Comparison of ENCODE assay signal across 1 cellular context in genomic region chr11:35040221-35040942, GRCh38.
TF ChIP-seq lines count a peak whose summit lies in the region.

No MANE protein-coding gene starts in this region.

TF ChIP-seq in GM12878, 131 proteins besides CTCF, POLR2A, EP300 and RAD21 (continued from another document and continues in another):
- TF ChIP-seq ATF2 (IDR thresholded peaks at IDR 0.05; ENCODE audit: low read length): peak; percentile 92
- TF ChIP-seq MYC (IDR thresholded peaks at IDR 0.05; ENCODE audit: insufficient read depth, insufficient read length, insufficient replicate concordance, low read length, severe bottlenecking): no peak
- TF ChIP-seq NRF1 (conservative IDR thresholded peaks at IDR 0.05; ENCODE audit: low read depth, low read length): no peak
- TF ChIP-seq NFXL1 (IDR thresholded peaks at IDR 0.05; ENCODE audit: borderline replicate concordance): no peak
- peak; percentile 71; the same call in 1 of the 2 replicates for TF ChIP-seq BMI1 (IDR thresholded peaks at IDR 0.05; ENCODE audit: borderline replicate concordance)
- peak in 1 of 2 experiments; percentile 92; a peak in 2 of 4 replicates for TF ChIP-seq ETV6 (conservative IDR thresholded peaks at IDR 0.05 in 1 of 2, IDR thresholded peaks at IDR 0.05 in 1 of 2; ENCODE audit: borderline replicate concordance in 1 of 2, low read depth in 1 of 2)
- TF ChIP-seq IRF4 (IDR thresholded peaks at IDR 0.05; ENCODE audit: low read depth, low read length): no peak; the same call in 1 of the 2 replicates
- no peak for TF ChIP-seq ZBTB11 (CRISPR knock-in tag; IDR thresholded peaks at IDR 0.05)
- no peak for TF ChIP-seq FOXK2 (IDR thresholded peaks at IDR 0.05)
- TF ChIP-seq SMAD1 (IDR thresholded peaks at IDR 0.05; ENCODE audit: low read depth, partially characterized antibody): no peak
- no peak for TF ChIP-seq ZZZ3 (IDR thresholded peaks at IDR 0.05; ENCODE audit: control insufficient read depth, insufficient read length, low read depth)
- TF ChIP-seq CBX5 (IDR thresholded peaks at IDR 0.05; ENCODE audit: low read depth): peak; percentile 63
- peak; percentile 43; the same call in 1 of the 2 replicates for TF ChIP-seq GABPA (IDR thresholded peaks at IDR 0.05; ENCODE audit: low read depth)
- TF ChIP-seq BACH1 (IDR thresholded peaks at IDR 0.05; ENCODE audit: borderline replicate concordance): peak; percentile 18; the same call in 1 of the 2 replicates
- TF ChIP-seq JUNB (IDR thresholded peaks at IDR 0.05): peak; percentile 74
- TF ChIP-seq CHD1 (IDR thresholded peaks at IDR 0.05; ENCODE audit: low read depth, low read length): no peak
- peak; percentile 7 for TF ChIP-seq RELA (IDR thresholded peaks at IDR 0.05; ENCODE audit: borderline replicate concordance, partially characterized antibody)
- no peak for TF ChIP-seq SUPT20H (IDR thresholded peaks at IDR 0.05; ENCODE audit: borderline replicate concordance, control insufficient read depth, low read depth, low read length)
- peak; percentile 87 for TF ChIP-seq IKZF1 (conservative IDR thresholded peaks at IDR 0.05)
- no peak for TF ChIP-seq CHD4 (IDR thresholded peaks at IDR 0.05)
- TF ChIP-seq BCL11A (IDR thresholded peaks at IDR 0.05; ENCODE audit: low read depth, low read length): peak; percentile 78; the same call in 1 of the 2 replicates
- TF ChIP-seq CUX1 (IDR thresholded peaks at IDR 0.05; ENCODE audit: insufficient replicate concordance, low read depth, low read length): peak; percentile 55
- TF ChIP-seq TBL1XR1 (IDR thresholded peaks at IDR 0.05; ENCODE audit: low read depth, low read length): 0 out of 2 replicates have a peak, but pooled peaks have one; percentile 11
- no peak for TF ChIP-seq E2F4 (IDR thresholded peaks at IDR 0.05; ENCODE audit: low read depth, low read length)
- 0 out of 2 replicates have a peak, but pooled peaks have one; percentile 58 for TF ChIP-seq STAT1 (conservative IDR thresholded peaks at IDR 0.05)
- peak; percentile 66 for TF ChIP-seq CBFB (IDR thresholded peaks at IDR 0.05; ENCODE audit: low read depth)
- peak; percentile 60 for TF ChIP-seq SPI1 (IDR thresholded peaks at IDR 0.05; ENCODE audit: borderline replicate concordance, insufficient read depth, low read depth, low read length)
- no peak for TF ChIP-seq ELK1 (IDR thresholded peaks at IDR 0.05; ENCODE audit: low read depth, low read length)
- no peak for TF ChIP-seq SIX5 (IDR thresholded peaks at IDR 0.05; ENCODE audit: low read depth, low read length, severe bottlenecking)
- peak; percentile 70 for TF ChIP-seq BCL3 (IDR thresholded peaks at IDR 0.05; ENCODE audit: borderline replicate concordance, insufficient read depth, low read depth, low read length, poor library complexity, severe bottlenecking)
- TF ChIP-seq SMC3 (IDR thresholded peaks at IDR 0.05; ENCODE audit: borderline replicate concordance, low read length): peak; percentile 19; the same call in 1 of the 2 replicates
- peak; percentile 91 for TF ChIP-seq HDGF (IDR thresholded peaks at IDR 0.05)
- peak; percentile 77; the same call in 1 of the 2 replicates for TF ChIP-seq ZBED1 (IDR thresholded peaks at IDR 0.05; ENCODE audit: borderline replicate concordance)
- TF ChIP-seq SREBF2 (IDR thresholded peaks at IDR 0.05; ENCODE audit: low read length): no peak
- peak; percentile 93 for TF ChIP-seq EED (IDR thresholded peaks at IDR 0.05; ENCODE audit: low read depth)
- 0 out of 3 replicates have a peak, but pooled peaks of 1 of the 2 experiments have one; percentile 11 for TF ChIP-seq EGR1 (IDR thresholded peaks at IDR 0.05; ENCODE audit: borderline replicate concordance in 1 of 2, low read depth in 2 of 2, low read length in 2 of 2)
- TF ChIP-seq POLR2AphosphoS5 (IDR thresholded peaks at IDR 0.05; ENCODE audit: low read length): peak; percentile 41; the same call in 1 of the 2 replicates
- no peak for TF ChIP-seq ZNF217 (IDR thresholded peaks at IDR 0.05)
- TF ChIP-seq HSF1 (IDR thresholded peaks at IDR 0.05; ENCODE audit: low read depth, low read length): no peak
- TF ChIP-seq NR2C2 (IDR thresholded peaks at IDR 0.05; ENCODE audit: borderline replicate concordance, control insufficient read depth, insufficient read length, low read depth): no peak
- no peak for TF ChIP-seq KAT2A (conservative IDR thresholded peaks at IDR 0.05; ENCODE audit: control insufficient read depth, low read depth, low read length)
- TF ChIP-seq TCF12 (IDR thresholded peaks at IDR 0.05; ENCODE audit: low read depth, low read length): 0 out of 2 replicates have a peak, but pooled peaks have one; percentile 30
- TF ChIP-seq CEBPZ (IDR thresholded peaks at IDR 0.05; ENCODE audit: low read depth, low read length): no peak
